In the genomic region with DNA sequence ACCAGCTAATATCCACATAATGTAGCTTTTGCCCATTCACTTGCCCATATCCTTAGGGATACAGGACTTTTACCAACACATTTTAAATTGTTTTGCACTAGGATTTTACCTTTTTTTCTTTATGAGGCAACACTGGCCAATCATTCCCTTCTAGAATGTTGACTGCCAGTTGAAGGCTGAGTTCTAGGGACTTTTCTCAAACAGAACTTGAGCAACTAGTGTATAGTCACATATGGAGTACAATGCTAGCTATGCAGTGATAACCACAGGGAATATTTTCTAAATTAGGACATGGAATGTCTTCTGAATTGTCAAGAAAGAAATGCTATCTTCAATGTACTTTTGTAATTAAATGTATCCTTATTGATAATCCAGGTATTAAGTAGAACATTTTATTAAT, we compare ENCODE assay signal across 13 cellular contexts.
"Had no signal": no experiment of that assay in that cellular context is flagged by ENCODE, and none has a peak within 500 bp of the region (broad histone marks: within the 10 kb centered on the region; RNA-seq: fewer than 3 reads in every experiment).

No MANE protein-coding gene starts in this region.

- H3K4me1 Mint-ChIP-seq: activated CD4-positive, alpha-beta T cell treated with anti-CD3 and anti-CD28 coated beads for 36 hours; WTC11 had no signal

- ATAC-seq: activated CD4-positive, alpha-beta T cell treated with anti-CD3 and anti-CD28 coated beads for 36 hours; gastrocnemius medialis; left lung; WTC11 had no signal

- H3K27me3 Mint-ChIP-seq: activated CD4-positive, alpha-beta T cell treated with anti-CD3 and anti-CD28 coated beads for 36 hours; activated naive CD8-positive, alpha-beta T cell; progenitor cell of endocrine pancreas; stimulated activated naive CD8-positive, alpha-beta T cell treated with anti-CD3 and anti-CD28 coated beads, Interleukin-15, Interleukin-2, amounts not matched to agents 100 ng/mL and 50 ng/mL, for 24 hours had no signal

- DNase-seq: activated CD4-positive, alpha-beta T cell treated with anti-CD3 and anti-CD28 coated beads for 36 hours; activated CD4-positive, alpha-beta T cell treated with anti-CD3 and anti-CD28 coated beads, Interleukin-2, amount 50 U/mL, for 48 hours; dermis blood vessel endothelial cell; effector memory CD4-positive, alpha-beta T cell; gastrocnemius medialis; head of caudate nucleus; left lung; stimulated activated CD4-positive, alpha-beta T cell treated with anti-CD3 and anti-CD28 coated beads, Interleukin-2, amount 100 ng/mL, for 24 hours had no signal

- FAIRE-seq: urothelium cell line had no signal

- H3K4me3 Mint-ChIP-seq: activated CD4-positive, alpha-beta T cell treated with anti-CD3 and anti-CD28 coated beads for 36 hours; activated naive CD8-positive, alpha-beta T cell; stimulated activated naive CD8-positive, alpha-beta T cell treated with anti-CD3 and anti-CD28 coated beads, Interleukin-15, Interleukin-2, amounts not matched to agents 100 ng/mL and 50 ng/mL, for 24 hours; WTC11 had no signal

- H3K9me3 Mint-ChIP-seq: WTC11 had no signal

- H3K27ac Mint-ChIP-seq: activated CD4-positive, alpha-beta T cell treated with anti-CD3 and anti-CD28 coated beads for 36 hours; activated naive CD8-positive, alpha-beta T cell; progenitor cell of endocrine pancreas; stimulated activated naive CD8-positive, alpha-beta T cell treated with anti-CD3 and anti-CD28 coated beads, Interleukin-15, Interleukin-2, amounts not matched to agents 100 ng/mL and 50 ng/mL, for 24 hours; WTC11 had no signal
